In genomic region chr1:113190078-113190477, GRCh38 we compare ENCODE assay signal across 30 cellular contexts.
"Had no signal": no experiment of that assay in that cellular context is flagged by ENCODE, and none has a peak within 500 bp of the region (broad histone marks: within the 10 kb centered on the region; RNA-seq: fewer than 3 reads in every experiment).

No MANE protein-coding gene starts in this region.

- DNase-seq: activated B cell treated with CpG ODN at 0.5 μM for 24 hours; activated CD4-positive, alpha-beta T cell treated with anti-CD3 and anti-CD28 coated beads for 48 hours; activated CD4-positive, alpha-beta T cell treated with anti-CD3 and anti-CD28 coated beads, Interleukin-2, amount 50 U/mL, for 1 hour; activated CD4-positive, alpha-beta T cell treated with anti-CD3 and anti-CD28 coated beads, Interleukin-2, amount 50 U/mL, for 48 hours; activated CD8-positive, alpha-beta memory T cell treated with anti-CD3 and anti-CD28 coated beads for 24 hours; activated CD8-positive, alpha-beta T cell treated with anti-CD3 and anti-CD28 coated beads for 36 hours; activated effector memory CD4-positive, alpha-beta T cell treated with Interleukin-2 at 50 U/mL for 16 hours; activated gamma-delta T cell treated with Interleukin-2 at 50 U/mL for 16 hours; activated naive CD4-positive, alpha-beta T cell treated with anti-CD3 and anti-CD28 coated beads, Interleukin-2, amount 50 U/mL, for 16 hours; activated naive CD4-positive, alpha-beta T cell treated with Interleukin-2 at 50 U/mL for 16 hours; activated T-cell treated with anti-CD3 and anti-CD28 coated beads, Interleukin-2, amount 50 U/mL, for 4 hours; amniotic stem cell; anterior cingulate cortex; brain microvascular endothelial cell; dermis blood vessel endothelial cell; effector CD8-positive, alpha-beta T cell; foreskin keratinocyte; gastrocnemius medialis; heart right ventricle; T-helper 1 cell; T-helper 17 cell; T1000; WERI-Rb-1 had no signal

- H3K36me3 ChIP-seq: brain microvascular endothelial cell, esophagus muscularis mucosa, gastrocnemius medialis, heart right ventricle, WERI-Rb-1 had no signal

- H3K4me1 ChIP-seq: esophagus muscularis mucosa, foreskin keratinocyte, gastrocnemius medialis had no signal

- H3K27ac ChIP-seq: brain microvascular endothelial cell, coronary artery, esophagus muscularis mucosa, foreskin keratinocyte, gastrocnemius medialis, heart right ventricle, WERI-Rb-1 had no signal

- H3K27me3 ChIP-seq: brain microvascular endothelial cell, esophagus muscularis mucosa, gastrocnemius medialis, heart right ventricle had no signal

- H3K4me3 ChIP-seq: coronary artery, esophagus muscularis mucosa, gastrocnemius medialis, heart right ventricle had no signal

- FAIRE-seq: astrocyte, bronchial epithelial cell, endothelial cell of umbilical vein had no signal

- H3K9me3 ChIP-seq: esophagus muscularis mucosa, gastrocnemius medialis had no signal

- ATAC-seq: activated CD4-positive, CD25-positive, alpha-beta regulatory T cell treated with anti-CD3 and anti-CD28 coated beads, Interleukin-2, amount 50 U/mL, for 24 hours; activated CD8-positive, alpha-beta T cell treated with anti-CD3 and anti-CD28 coated beads for 36 hours; activated T-cell treated with anti-CD3 and anti-CD28 coated beads, Interleukin-2, amount 50 U/mL, for 4 hours; activated T-helper 17 cell treated with anti-CD3 and anti-CD28 coated beads, Interleukin-2, amount 50 U/mL, for 72 hours; foreskin keratinocyte; gastrocnemius medialis; heart right ventricle; T-helper 17 cell had no signal
